ENCODE assay signal across 1 cellular context in the genomic region with DNA sequence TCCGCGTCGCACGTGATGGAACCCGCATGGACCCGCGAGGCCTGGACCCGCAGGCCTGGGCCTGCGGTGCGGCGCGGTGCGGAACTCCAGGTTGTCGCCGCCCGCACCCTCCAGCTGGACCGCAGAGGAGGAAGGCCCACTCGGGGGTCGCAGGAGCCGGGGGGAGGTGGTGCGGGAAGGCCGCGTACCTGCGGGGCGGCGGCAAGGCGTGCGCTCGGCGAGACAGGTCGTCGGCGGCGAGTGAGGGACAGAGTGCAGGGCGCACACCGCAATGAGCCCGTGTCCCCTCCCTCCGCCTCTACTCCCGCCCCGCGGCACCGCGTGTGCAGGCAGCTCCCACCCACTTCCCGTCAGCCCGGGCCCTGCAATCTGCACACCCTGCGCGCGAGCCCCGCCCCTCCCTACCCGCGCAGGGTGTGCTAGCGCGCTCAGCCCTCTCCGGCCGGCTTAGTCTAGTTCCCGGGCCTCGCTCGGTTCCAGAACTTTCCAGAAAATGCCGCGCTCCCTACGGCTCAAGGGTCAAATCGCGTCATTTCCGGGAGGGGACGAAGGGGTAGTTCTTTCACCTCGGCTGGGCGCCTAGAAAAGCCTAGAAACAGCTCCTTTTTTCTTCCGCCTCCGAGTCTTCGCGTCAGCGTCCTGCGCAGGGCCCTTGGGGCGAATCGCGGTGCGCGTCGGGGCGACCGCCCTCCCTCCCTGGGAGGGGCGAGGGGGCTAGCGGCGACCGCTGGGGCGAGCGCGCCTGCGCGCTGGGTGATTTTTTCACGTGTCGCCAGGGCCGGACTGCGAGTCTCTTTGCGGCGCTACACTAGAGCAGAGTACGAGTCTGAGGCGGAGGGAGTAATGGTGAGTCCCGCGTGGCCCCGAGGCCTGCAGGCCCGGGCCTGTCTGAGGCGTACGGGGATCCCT.
TF ChIP-seq lines count a peak whose summit lies in the region.

A gene (minus strand): TSS at position 247 of the 909 bp plus-strand sequence. CDS start 992 bp downstream, outside the sequence.
A gene (plus strand): TSS at position 786 of the 909 bp plus-strand sequence. CDS start 58 bp downstream, at position 844.

TF ChIP-seq in HepG2, 621 proteins besides CTCF, POLR2A, EP300 and RAD21 (continued from another document and continues in another):
- TF ChIP-seq, protein P1, sequence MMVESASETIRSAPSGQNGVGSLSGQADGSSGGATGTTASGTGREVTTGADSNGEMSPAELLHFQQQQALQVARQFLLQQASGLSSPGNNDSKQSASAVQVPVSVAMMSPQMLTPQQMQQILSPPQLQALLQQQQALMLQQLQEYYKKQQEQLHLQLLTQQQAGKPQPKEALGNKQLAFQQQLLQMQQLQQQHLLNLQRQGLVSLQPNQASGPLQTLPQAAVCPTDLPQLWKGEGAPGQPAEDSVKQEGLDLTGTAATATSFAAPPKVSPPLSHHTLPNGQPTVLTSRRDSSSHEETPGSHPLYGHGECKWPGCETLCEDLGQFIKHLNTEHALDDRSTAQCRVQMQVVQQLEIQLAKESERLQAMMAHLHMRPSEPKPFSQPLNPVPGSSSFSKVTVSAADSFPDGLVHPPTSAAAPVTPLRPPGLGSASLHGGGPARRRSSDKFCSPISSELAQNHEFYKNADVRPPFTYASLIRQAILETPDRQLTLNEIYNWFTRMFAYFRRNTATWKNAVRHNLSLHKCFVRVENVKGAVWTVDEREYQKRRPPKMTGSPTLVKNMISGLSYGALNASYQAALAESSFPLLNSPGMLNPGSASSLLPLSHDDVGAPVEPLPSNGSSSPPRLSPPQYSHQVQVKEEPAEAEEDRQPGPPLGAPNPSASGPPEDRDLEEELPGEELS (CRISPR knock-in tag; IDR thresholded peaks at IDR 0.05) = peak; percentile 74; the same call in 1 of the 2 replicates
- TF ChIP-seq ONECUT2 (CRISPR knock-in tag; IDR thresholded peaks at IDR 0.05) (0 out of 2 replicates have a peak, but pooled peaks have one; percentile 16), RFX5 (IDR thresholded peaks at IDR 0.05; ENCODE audit: low read depth, low read length) (peak; percentile 70; the same call in 1 of the 2 replicates), ZNF737 (CRISPR knock-in tag; IDR thresholded peaks at IDR 0.05; ENCODE audit: borderline replicate concordance) (peak; percentile 94), ZNF12 (CRISPR knock-in tag; IDR thresholded peaks at IDR 0.05) (peak; percentile 69; the same call in 1 of the 2 replicates), ZNF234 (CRISPR knock-in tag; conservative IDR thresholded peaks at IDR 0.05) (peak; percentile 98), RXRA (CRISPR knock-in tag; IDR thresholded peaks at IDR 0.05) (peak; percentile 86), ZNF550 (CRISPR knock-in tag; IDR thresholded peaks at IDR 0.05; ENCODE audit: borderline replicate concordance) (no peak), ZNF850 (CRISPR knock-in tag; conservative IDR thresholded peaks at IDR 0.05) (peak; percentile 94; the same call in 1 of the 2 replicates), NFE2L2 (IDR thresholded peaks at IDR 0.05; ENCODE audit: low read length) (no peak), ZNF274 (CRISPR knock-in tag; IDR thresholded peaks at IDR 0.05) (peak; percentile 89; the same call in 1 of the 2 replicates), ZBTB38 (CRISPR knock-in tag; IDR thresholded peaks at IDR 0.05) (peak; percentile 94), ZNF44 (CRISPR knock-in tag; IDR thresholded peaks at IDR 0.05) (peak; percentile 86; the same call in 1 of the 2 replicates)
- TF ChIP-seq, protein P2, sequence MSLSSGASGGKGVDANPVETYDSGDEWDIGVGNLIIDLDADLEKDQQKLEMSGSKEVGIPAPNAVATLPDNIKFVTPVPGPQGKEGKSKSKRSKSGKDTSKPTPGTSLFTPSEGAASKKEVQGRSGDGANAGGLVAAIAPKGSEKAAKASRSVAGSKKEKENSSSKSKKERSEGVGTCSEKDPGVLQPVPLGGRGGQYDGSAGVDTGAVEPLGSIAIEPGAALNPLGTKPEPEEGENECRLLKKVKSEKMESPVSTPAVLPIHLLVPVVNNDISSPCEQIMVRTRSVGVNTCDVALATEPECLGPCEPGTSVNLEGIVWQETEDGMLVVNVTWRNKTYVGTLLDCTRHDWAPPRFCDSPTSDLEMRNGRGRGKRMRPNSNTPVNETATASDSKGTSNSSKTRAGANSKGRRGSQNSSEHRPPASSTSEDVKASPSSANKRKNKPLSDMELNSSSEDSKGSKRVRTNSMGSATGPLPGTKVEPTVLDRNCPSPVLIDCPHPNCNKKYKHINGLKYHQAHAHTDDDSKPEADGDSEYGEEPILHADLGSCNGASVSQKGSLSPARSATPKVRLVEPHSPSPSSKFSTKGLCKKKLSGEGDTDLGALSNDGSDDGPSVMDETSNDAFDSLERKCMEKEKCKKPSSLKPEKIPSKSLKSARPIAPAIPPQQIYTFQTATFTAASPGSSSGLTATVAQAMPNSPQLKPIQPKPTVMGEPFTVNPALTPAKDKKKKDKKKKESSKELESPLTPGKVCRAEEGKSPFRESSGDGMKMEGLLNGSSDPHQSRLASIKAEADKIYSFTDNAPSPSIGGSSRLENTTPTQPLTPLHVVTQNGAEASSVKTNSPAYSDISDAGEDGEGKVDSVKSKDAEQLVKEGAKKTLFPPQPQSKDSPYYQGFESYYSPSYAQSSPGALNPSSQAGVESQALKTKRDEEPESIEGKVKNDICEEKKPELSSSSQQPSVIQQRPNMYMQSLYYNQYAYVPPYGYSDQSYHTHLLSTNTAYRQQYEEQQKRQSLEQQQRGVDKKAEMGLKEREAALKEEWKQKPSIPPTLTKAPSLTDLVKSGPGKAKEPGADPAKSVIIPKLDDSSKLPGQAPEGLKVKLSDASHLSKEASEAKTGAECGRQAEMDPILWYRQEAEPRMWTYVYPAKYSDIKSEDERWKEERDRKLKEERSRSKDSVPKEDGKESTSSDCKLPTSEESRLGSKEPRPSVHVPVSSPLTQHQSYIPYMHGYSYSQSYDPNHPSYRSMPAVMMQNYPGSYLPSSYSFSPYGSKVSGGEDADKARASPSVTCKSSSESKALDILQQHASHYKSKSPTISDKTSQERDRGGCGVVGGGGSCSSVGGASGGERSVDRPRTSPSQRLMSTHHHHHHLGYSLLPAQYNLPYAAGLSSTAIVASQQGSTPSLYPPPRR (CRISPR knock-in tag; IDR thresholded peaks at IDR 0.05; ENCODE audit: borderline replicate concordance) = peak; percentile 83
- TF ChIP-seq, protein P3, sequence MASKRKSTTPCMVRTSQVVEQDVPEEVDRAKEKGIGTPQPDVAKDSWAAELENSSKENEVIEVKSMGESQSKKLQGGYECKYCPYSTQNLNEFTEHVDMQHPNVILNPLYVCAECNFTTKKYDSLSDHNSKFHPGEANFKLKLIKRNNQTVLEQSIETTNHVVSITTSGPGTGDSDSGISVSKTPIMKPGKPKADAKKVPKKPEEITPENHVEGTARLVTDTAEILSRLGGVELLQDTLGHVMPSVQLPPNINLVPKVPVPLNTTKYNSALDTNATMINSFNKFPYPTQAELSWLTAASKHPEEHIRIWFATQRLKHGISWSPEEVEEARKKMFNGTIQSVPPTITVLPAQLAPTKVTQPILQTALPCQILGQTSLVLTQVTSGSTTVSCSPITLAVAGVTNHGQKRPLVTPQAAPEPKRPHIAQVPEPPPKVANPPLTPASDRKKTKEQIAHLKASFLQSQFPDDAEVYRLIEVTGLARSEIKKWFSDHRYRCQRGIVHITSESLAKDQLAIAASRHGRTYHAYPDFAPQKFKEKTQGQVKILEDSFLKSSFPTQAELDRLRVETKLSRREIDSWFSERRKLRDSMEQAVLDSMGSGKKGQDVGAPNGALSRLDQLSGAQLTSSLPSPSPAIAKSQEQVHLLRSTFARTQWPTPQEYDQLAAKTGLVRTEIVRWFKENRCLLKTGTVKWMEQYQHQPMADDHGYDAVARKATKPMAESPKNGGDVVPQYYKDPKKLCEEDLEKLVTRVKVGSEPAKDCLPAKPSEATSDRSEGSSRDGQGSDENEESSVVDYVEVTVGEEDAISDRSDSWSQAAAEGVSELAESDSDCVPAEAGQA (IDR thresholded peaks at IDR 0.05; ENCODE audit: low read depth) = peak; percentile 95
- TF ChIP-seq, protein P3 (CRISPR knock-in tag; IDR thresholded peaks at IDR 0.05; ENCODE audit: borderline replicate concordance) = peak; percentile 92; the same call in 1 of the 2 replicates
- TF ChIP-seq, protein P4, sequence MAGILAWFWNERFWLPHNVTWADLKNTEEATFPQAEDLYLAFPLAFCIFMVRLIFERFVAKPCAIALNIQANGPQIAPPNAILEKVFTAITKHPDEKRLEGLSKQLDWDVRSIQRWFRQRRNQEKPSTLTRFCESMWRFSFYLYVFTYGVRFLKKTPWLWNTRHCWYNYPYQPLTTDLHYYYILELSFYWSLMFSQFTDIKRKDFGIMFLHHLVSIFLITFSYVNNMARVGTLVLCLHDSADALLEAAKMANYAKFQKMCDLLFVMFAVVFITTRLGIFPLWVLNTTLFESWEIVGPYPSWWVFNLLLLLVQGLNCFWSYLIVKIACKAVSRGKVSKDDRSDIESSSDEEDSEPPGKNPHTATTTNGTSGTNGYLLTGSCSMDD (CRISPR knock-in tag; IDR thresholded peaks at IDR 0.05) = peak; percentile 21; the same call in 1 of the 2 replicates
- TF ChIP-seq, protein P5, sequence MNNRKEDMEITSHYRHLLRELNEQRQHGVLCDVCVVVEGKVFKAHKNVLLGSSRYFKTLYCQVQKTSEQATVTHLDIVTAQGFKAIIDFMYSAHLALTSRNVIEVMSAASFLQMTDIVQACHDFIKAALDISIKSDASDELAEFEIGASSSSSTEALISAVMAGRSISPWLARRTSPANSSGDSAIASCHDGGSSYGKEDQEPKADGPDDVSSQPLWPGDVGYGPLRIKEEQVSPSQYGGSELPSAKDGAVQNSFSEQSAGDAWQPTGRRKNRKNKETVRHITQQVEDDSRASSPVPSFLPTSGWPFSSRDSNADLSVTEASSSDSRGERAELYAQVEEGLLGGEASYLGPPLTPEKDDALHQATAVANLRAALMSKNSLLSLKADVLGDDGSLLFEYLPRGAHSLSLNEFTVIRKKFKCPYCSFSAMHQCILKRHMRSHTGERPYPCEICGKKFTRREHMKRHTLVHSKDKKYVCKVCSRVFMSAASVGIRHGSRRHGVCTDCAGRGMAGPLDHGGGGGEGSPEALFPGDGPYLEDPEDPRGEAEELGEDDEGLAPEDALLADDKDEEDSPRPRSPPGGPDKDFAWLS (CRISPR knock-in tag; IDR thresholded peaks at IDR 0.05; ENCODE audit: borderline replicate concordance) = peak; percentile 59
- TF ChIP-seq, protein P6, sequence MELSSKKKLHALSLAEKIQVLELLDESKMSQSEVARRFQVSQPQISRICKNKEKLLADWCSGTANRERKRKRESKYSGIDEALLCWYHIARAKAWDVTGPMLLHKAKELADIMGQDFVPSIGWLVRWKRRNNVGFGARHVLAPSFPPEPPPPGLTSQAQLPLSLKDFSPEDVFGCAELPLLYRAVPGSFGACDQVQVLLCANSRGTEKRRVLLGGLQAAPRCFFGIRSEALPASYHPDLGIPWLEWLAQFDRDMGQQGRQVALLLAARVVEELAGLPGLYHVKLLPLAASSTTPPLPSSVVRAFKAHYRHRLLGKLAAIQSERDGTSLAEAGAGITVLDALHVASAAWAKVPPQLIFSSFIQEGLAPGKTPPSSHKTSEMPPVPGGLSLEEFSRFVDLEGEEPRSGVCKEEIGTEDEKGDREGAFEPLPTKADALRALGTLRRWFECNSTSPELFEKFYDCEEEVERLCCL (CRISPR knock-in tag; IDR thresholded peaks at IDR 0.05; ENCODE audit: borderline replicate concordance) = peak; percentile 64; the same call in 1 of the 2 replicates
- TF ChIP-seq, protein P7, sequence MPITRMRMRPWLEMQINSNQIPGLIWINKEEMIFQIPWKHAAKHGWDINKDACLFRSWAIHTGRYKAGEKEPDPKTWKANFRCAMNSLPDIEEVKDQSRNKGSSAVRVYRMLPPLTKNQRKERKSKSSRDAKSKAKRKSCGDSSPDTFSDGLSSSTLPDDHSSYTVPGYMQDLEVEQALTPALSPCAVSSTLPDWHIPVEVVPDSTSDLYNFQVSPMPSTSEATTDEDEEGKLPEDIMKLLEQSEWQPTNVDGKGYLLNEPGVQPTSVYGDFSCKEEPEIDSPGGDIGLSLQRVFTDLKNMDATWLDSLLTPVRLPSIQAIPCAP (CRISPR knock-in tag; IDR thresholded peaks at IDR 0.05; ENCODE audit: low read depth) = 0 out of 2 replicates have a peak, but pooled peaks have one; percentile 35
- TF ChIP-seq, protein P8, sequence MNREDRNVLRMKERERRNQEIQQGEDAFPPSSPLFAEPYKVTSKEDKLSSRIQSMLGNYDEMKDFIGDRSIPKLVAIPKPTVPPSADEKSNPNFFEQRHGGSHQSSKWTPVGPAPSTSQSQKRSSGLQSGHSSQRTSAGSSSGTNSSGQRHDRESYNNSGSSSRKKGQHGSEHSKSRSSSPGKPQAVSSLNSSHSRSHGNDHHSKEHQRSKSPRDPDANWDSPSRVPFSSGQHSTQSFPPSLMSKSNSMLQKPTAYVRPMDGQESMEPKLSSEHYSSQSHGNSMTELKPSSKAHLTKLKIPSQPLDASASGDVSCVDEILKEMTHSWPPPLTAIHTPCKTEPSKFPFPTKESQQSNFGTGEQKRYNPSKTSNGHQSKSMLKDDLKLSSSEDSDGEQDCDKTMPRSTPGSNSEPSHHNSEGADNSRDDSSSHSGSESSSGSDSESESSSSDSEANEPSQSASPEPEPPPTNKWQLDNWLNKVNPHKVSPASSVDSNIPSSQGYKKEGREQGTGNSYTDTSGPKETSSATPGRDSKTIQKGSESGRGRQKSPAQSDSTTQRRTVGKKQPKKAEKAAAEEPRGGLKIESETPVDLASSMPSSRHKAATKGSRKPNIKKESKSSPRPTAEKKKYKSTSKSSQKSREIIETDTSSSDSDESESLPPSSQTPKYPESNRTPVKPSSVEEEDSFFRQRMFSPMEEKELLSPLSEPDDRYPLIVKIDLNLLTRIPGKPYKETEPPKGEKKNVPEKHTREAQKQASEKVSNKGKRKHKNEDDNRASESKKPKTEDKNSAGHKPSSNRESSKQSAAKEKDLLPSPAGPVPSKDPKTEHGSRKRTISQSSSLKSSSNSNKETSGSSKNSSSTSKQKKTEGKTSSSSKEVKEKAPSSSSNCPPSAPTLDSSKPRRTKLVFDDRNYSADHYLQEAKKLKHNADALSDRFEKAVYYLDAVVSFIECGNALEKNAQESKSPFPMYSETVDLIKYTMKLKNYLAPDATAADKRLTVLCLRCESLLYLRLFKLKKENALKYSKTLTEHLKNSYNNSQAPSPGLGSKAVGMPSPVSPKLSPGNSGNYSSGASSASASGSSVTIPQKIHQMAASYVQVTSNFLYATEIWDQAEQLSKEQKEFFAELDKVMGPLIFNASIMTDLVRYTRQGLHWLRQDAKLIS (CRISPR knock-in tag; IDR thresholded peaks at IDR 0.05) = peak; percentile 96; the same call in 1 of the 2 replicates
